In genomic region chr18:5963267-5963666, GRCh38 we compare ENCODE assay signal across 23 cellular contexts.
"Had no signal": no experiment of that assay in that cellular context is flagged by ENCODE, and none has a peak within 500 bp of the region (broad histone marks: within the 10 kb centered on the region; RNA-seq: fewer than 3 reads in every experiment).

No MANE protein-coding gene starts in this region.

- H3K36me3 Mint-ChIP-seq: mesothelial cell of epicardium had no signal

- H3K27me3 ChIP-seq: dorsolateral prefrontal cortex, esophagus squamous epithelium, gastrocnemius medialis, heart right ventricle, left lung had no signal

- H3K27ac ChIP-seq: coronary artery, dorsolateral prefrontal cortex, epithelial cell of prostate, esophagus squamous epithelium, gastrocnemius medialis, heart right ventricle, left lung, lower lobe of right lung had no signal

- H3K4me3 Mint-ChIP-seq: mesothelial cell of epicardium, naive B cell had no signal

- H3K9me3 ChIP-seq: esophagus squamous epithelium, gastrocnemius medialis, heart right ventricle, left lung, lower lobe of right lung, mucosa of descending colon had no signal

- H3K36me3 ChIP-seq: esophagus squamous epithelium, gastrocnemius medialis, heart right ventricle, left lung, lower lobe of right lung had no signal

- H3K4me1 Mint-ChIP-seq: naive B cell had no signal

- H3K4me1 ChIP-seq: gastrocnemius medialis, left lung, lower lobe of right lung had no signal

- H3K4me3 ChIP-seq: coronary artery, dorsolateral prefrontal cortex, esophagus squamous epithelium, gastrocnemius medialis, heart right ventricle, left lung, lower lobe of right lung, mucosa of descending colon had no signal

- ATAC-seq: esophagus mucosa, gastrocnemius medialis, left lung, lower lobe of right lung, mucosa of descending colon had no signal

- H3K27ac Mint-ChIP-seq: mesothelial cell of epicardium, naive B cell had no signal

- H3K9me3 Mint-ChIP-seq: mesothelial cell of epicardium, naive B cell had no signal

- H3K27me3 Mint-ChIP-seq: naive B cell had no signal

- DNase-seq: dermis blood vessel endothelial cell; dorsolateral prefrontal cortex; effector CD4-positive, alpha-beta T cell; effector memory CD4-positive, alpha-beta T cell; erythroblast; esophagus squamous epithelium; foreskin fibroblast; foreskin melanocyte; gastrocnemius medialis; glutamatergic neuron; heart right ventricle; hippocampal formation; left cardiac atrium; left lung; left ventricle myocardium superior; lower lobe of right lung; mesenchymal stem cell; mucosa of descending colon; naive B cell had no signal
